In genomic region chr17:13425390-13425789, GRCh38 we compare ENCODE assay signal across 30 cellular contexts.
"Had no signal": no experiment of that assay in that cellular context is flagged by ENCODE, and none has a peak within 500 bp of the region (broad histone marks: within the 10 kb centered on the region; RNA-seq: fewer than 3 reads in every experiment).

No MANE protein-coding gene starts in this region.

- H3K9me3 ChIP-seq: ascending aorta had no signal

- H3K4me1 ChIP-seq: ascending aorta had no signal

- H3K27ac ChIP-seq: ascending aorta, cardiac muscle cell, WERI-Rb-1 had no signal

- H3K4me3 ChIP-seq: ascending aorta, cardiac muscle cell had no signal

- ATAC-seq: activated CD4-positive, alpha-beta T cell treated with anti-CD3 and anti-CD28 coated beads for 36 hours; activated CD4-positive, CD25-positive, alpha-beta regulatory T cell treated with anti-CD3 and anti-CD28 coated beads, Interleukin-2, amount 50 U/mL, for 24 hours; activated CD8-positive, alpha-beta memory T cell treated with anti-CD3 and anti-CD28 coated beads, Interleukin-2, amount 10 ng/mL, durations not matched to agents 7 days and 5 days; activated CD8-positive, alpha-beta T cell treated with anti-CD3 and anti-CD28 coated beads, Interleukin-2, amount 10 ng/mL, durations not matched to agents 7 days and 5 days; activated naive CD8-positive, alpha-beta T cell treated with anti-CD3 and anti-CD28 coated beads, Interleukin-2, amount 50 U/mL, for 24 hours; WTC11 had no signal

- H3K27me3 ChIP-seq: ascending aorta, cardiac muscle cell had no signal

- H3K36me3 ChIP-seq: ascending aorta, cardiac muscle cell, WERI-Rb-1 had no signal

- DNase-seq: activated CD4-positive, alpha-beta memory T cell treated with anti-CD3 and anti-CD28 coated beads, Interleukin-2, amount 10 ng/mL, durations not matched to agents 7 days and 5 days; activated CD4-positive, alpha-beta T cell treated with anti-CD3 and anti-CD28 coated beads for 1 hour; activated CD4-positive, alpha-beta T cell treated with anti-CD3 and anti-CD28 coated beads for 36 hours; activated CD4-positive, alpha-beta T cell treated with anti-CD3 and anti-CD28 coated beads for 48 hours; activated CD4-positive, alpha-beta T cell treated with anti-CD3 and anti-CD28 coated beads, Interleukin-2, amount 10 ng/mL, durations not matched to agents 7 days and 5 days; activated CD4-positive, alpha-beta T cell treated with anti-CD3 and anti-CD28 coated beads, Interleukin-2, amount 50 U/mL, for 48 hours; activated CD4-positive, CD25-positive, alpha-beta regulatory T cell; activated CD8-positive, alpha-beta memory T cell treated with anti-CD3 and anti-CD28 coated beads for 24 hours; activated CD8-positive, alpha-beta memory T cell treated with anti-CD3 and anti-CD28 coated beads, Interleukin-2, amount 10 ng/mL, durations not matched to agents 7 days and 5 days; activated CD8-positive, alpha-beta memory T cell treated with anti-CD3 and anti-CD28 coated beads, Interleukin-2, amount 50 U/mL, for 48 hours; activated CD8-positive, alpha-beta T cell treated with anti-CD3 and anti-CD28 coated beads, Interleukin-2, amount 10 ng/mL, durations not matched to agents 7 days and 5 days; activated effector memory CD4-positive, alpha-beta T cell treated with Interleukin-2 at 50 U/mL for 16 hours; activated gamma-delta T cell; activated naive CD4-positive, alpha-beta T cell treated with anti-CD3 and anti-CD28 coated beads, Interleukin-2, amount 10 ng/mL, durations not matched to agents 7 days and 5 days; activated naive CD4-positive, alpha-beta T cell treated with Interleukin-2 at 50 U/mL for 16 hours; activated naive CD8-positive, alpha-beta T cell treated with anti-CD3 and anti-CD28 coated beads, Interleukin-2, amount 10 ng/mL, durations not matched to agents 7 days and 5 days; activated naive CD8-positive, alpha-beta T cell treated with anti-CD3 and anti-CD28 coated beads, Interleukin-2, amount 50 U/mL, for 24 hours; activated T-cell treated with anti-CD3 and anti-CD28 coated beads, Interleukin-2, amount 50 U/mL, for 24 hours; activated T-cell treated with anti-CD3 and anti-CD28 coated beads, Interleukin-2, amount 50 U/mL, for 48 hours; amygdala; anterior cingulate cortex; caudate nucleus; cerebellar nuclear complex; T-helper 2 cell; T-helper 9 cell; WERI-Rb-1 had no signal
